In the genomic region with DNA sequence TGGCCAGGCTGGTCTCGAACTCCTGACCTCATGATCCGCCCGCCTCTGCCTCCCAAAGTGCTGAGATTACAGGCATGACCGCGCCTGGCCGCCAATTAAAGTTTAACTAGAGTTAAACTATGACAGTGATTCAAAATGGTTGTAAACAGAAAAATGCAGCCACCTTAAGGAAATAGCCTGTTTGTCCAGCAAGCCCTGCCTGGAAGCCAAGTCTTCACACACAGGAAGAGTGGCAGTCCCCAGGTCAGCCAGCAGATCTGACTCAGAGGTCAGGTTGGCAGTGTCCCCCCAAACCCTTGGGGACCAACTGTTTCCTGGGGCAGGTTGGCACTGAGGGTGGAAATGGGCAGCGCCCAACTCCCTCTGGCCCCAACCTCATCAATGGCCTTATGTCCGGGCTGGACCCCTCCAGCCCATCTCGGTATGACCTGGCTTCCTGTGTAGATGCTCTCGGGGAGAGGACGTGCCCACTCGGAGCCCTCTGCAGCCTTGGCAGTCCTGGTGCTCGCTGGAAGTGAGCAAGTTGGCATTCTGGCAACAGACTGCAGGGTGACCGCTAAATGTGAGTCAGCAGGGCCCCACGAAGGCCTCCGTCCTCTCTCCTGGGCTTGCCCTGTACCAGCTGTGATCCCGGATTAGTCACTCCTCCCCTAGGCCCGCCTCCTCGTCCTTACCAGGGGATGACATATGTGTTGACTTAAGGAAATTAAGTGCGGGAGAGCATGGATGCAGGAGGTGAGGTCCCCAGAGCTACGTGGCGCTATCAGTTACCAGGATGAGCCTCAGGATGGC, we compare ENCODE assay signal across 8 cellular contexts. TPM values are rescaled to one million over a fixed set of nuclear protein-coding genes. Genes with fewer than 3 reads are reported as not detected.
A peak's percentile ranks its signal among the peaks of the same experiment; 100 is the strongest.
DNase-seq lines count a peak whose midpoint lies in the region; ATAC-seq and TF ChIP-seq lines count a peak whose summit lies in the region.

No MANE protein-coding gene starts in this region.

- H3K27ac ChIP-seq in AG04450 (ENCODE audit: low read depth, low read length), result peak overlapping the region; percentile 81

- no peaks in the 10 kb centered on the region for H3K27me3 ChIP-seq in AG04450 (ENCODE audit: control insufficient read depth, insufficient read depth, low read length)

- ATAC-seq in GM19035 (IDR thresholded peaks at IDR 0.05; ENCODE audit: unreplicated experiment) (peak; percentile 47), HG03354 (IDR thresholded peaks at IDR 0.05; ENCODE audit: poor library complexity, severe bottlenecking, unreplicated experiment) (peak; percentile 60), left lobe of liver (peak; percentile 77)

- DNase-seq in AG04450 (ENCODE audit: low read depth, low spot score) (peak; percentile 83), NCI-H510A treated with DMSO at 0.1 percent for 48 hours (lab: John Stamatoyannopoulos, UW) (peak; percentile 94), dermis blood vessel endothelial cell (peak; percentile 98), left lobe of liver (ENCODE audit: low spot score) (peak; percentile 95)
- DNase-seq in activated CD4-positive, alpha-beta T cell treated with anti-CD3 and anti-CD28 coated beads for 4 hours, result peak; percentile 66 to 69
- DNase-seq in stimulated activated CD4-positive, alpha-beta T cell treated with anti-CD3 and anti-CD28 coated beads, Interleukin-2, amount 100 ng/mL, for 48 hours, result peak; percentile 49 to 51

- no peak for TF ChIP-seq CTCF in AG04450 (IDR thresholded peaks at IDR 0.05; ENCODE audit: low read depth, low read length)

- CTCF ChIA-PET in AG04450 (lab: Charles Lee), result interaction anchor here (0.6 to 3.3 kb wide), 17 partner anchors 8 to 1318 kb away, joined by 3 to 83 read pairs (median 4); partner anchors contain the start of genes HSP90AB1, SLC29A1 and SLC35B2

- POLR2A ChIA-PET in AG04450 (lab: Yijun Ruan, JAX), result interaction anchor here (0.9 to 1.6 kb wide), 5 partner anchors 8 to 441 kb away, joined by 3 to 12 read pairs (median 3); partner anchors contain the start of genes HSP90AB1 and SLC29A1

- H3K9me3 ChIP-seq in AG04450 (ENCODE audit: control insufficient read depth, insufficient read depth, low read length), result no peaks in the 10 kb centered on the region

- peak overlapping the region; percentile 70 for H3K4me3 ChIP-seq in AG04450 (ENCODE audit: low read depth, low read length)

RNA-seq across cellular contexts. Expression of gene HSP90AB1, which starts 9.7 kb away (rescaled TPM):
- polyA plus RNA-seq in AG04450 (2011; rRNA removed), result 792 and 943 TPM in 2 replicates
- 662 and 748 TPM in 2 replicates for polyA minus RNA-seq in AG04450 (2011; rRNA and poly(A)+ RNA removed)
- 558 and 784 TPM in 2 replicates for total RNA-seq in dermis blood vessel endothelial cell
- total RNA-seq in left lobe of liver, result 187 TPM

RNA-seq across cellular contexts. Expression of gene SLC29A1, which starts 13.8 kb away (rescaled TPM):
- 13.2 and 14.9 TPM in 2 replicates for polyA plus RNA-seq in AG04450 (2011; rRNA removed)
- polyA minus RNA-seq in AG04450 (2011; rRNA and poly(A)+ RNA removed), result 15.6 and 19.6 TPM in 2 replicates
- 41.7 and 64.8 TPM in 2 replicates for total RNA-seq in dermis blood vessel endothelial cell
- total RNA-seq in left lobe of liver, result 37.5 TPM

RNA-seq across cellular contexts. Expression of gene SLC35B2, which starts 20.1 kb away (rescaled TPM):
- 83.5 and 107 TPM in 2 replicates for polyA plus RNA-seq in AG04450 (2011; rRNA removed)
- 55.7 and 76.1 TPM in 2 replicates for polyA minus RNA-seq in AG04450 (2011; rRNA and poly(A)+ RNA removed)
- total RNA-seq in dermis blood vessel endothelial cell, result 43.1 and 52.7 TPM in 2 replicates
- total RNA-seq in left lobe of liver, result 18.4 TPM

RNA-seq across cellular contexts. Expression of gene MYMX, which starts 20.5 kb away (rescaled TPM):
- polyA plus RNA-seq in AG04450 (2011; rRNA removed), result not detected in 2 replicates
- polyA minus RNA-seq in AG04450 (2011; rRNA and poly(A)+ RNA removed), result not detected in 2 replicates
- total RNA-seq in dermis blood vessel endothelial cell, result 0.23 TPM in 1 of 2 replicates, not detected in the other
- total RNA-seq in left lobe of liver, result not detected

RNA-seq across cellular contexts. Expression of gene NFKBIE, which starts 28.1 kb away (rescaled TPM):
- 13.7 and 17.0 TPM in 2 replicates for polyA plus RNA-seq in AG04450 (2011; rRNA removed)
- polyA minus RNA-seq in AG04450 (2011; rRNA and poly(A)+ RNA removed), result 6.4 and 9.4 TPM in 2 replicates
- total RNA-seq in dermis blood vessel endothelial cell (13.4 and 41.7 TPM in 2 replicates), left lobe of liver (2.8 TPM)

Comparison
In these comparisons a context has a peak if more than half of its experiments do, and no peak if none do; other contexts are left out.
1. Peak in every context shown above with its lines: DNase-seq, ATAC-seq, H3K4me3 ChIP-seq and H3K27ac ChIP-seq.